Comparison of ENCODE assay signal across 26 cellular contexts in the genomic region with DNA sequence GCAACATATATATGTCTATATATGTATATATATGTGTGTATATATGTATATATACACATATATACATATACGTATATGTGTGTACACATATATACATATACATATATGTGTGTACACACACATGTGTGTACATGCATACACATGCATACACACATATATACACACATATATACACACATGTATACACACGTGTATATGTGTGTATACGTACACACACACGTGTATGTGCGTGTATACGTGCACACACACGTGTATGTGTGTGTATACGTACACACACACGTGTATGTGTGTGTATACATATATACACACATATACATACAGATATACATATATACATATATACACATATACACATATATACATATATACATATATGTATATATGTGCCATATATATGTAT.
"Had no signal": no experiment of that assay in that cellular context is flagged by ENCODE, and none has a peak within 500 bp of the region (broad histone marks: within the 10 kb centered on the region; RNA-seq: fewer than 3 reads in every experiment).

No MANE protein-coding gene starts in this region.

- H3K27me3 ChIP-seq: colonic mucosa, dorsolateral prefrontal cortex, esophagus muscularis mucosa, esophagus squamous epithelium, foreskin keratinocyte, gastrocnemius medialis, gastroesophageal sphincter, heart left ventricle, heart right ventricle had no signal

- DNase-seq: colonic mucosa; cortex of kidney; dermis blood vessel endothelial cell; dorsolateral prefrontal cortex; effector CD4-positive, alpha-beta T cell; effector CD8-positive, alpha-beta T cell; effector memory CD4-positive, alpha-beta T cell; effector memory CD8-positive, alpha-beta T cell; endodermal cell; erythroblast; esophagus squamous epithelium; foreskin fibroblast; foreskin keratinocyte; foreskin melanocyte; gastrocnemius medialis; glutamatergic neuron; head of caudate nucleus; heart left ventricle; heart right ventricle had no signal

- H3K4me1 ChIP-seq: colonic mucosa, esophagus muscularis mucosa, esophagus squamous epithelium, foreskin keratinocyte, gastrocnemius medialis, gastroesophageal sphincter, heart left ventricle, heart right ventricle had no signal

- H3K27ac ChIP-seq: colonic mucosa, coronary artery, dorsolateral prefrontal cortex, epithelial cell of prostate, esophagus muscularis mucosa, esophagus squamous epithelium, foreskin keratinocyte, gastrocnemius medialis, gastroesophageal sphincter, heart left ventricle, heart right ventricle had no signal

- FAIRE-seq: endometrium, endothelial cell of umbilical vein had no signal

- H3K9me3 ChIP-seq: colonic mucosa, gastrocnemius medialis had no signal

- ATAC-seq: effector memory CD8-positive, alpha-beta T cell; esophagus mucosa; foreskin keratinocyte; gastrocnemius medialis; gastroesophageal sphincter; heart left ventricle; heart right ventricle had no signal

- H3K36me3 ChIP-seq: colonic mucosa, esophagus muscularis mucosa, esophagus squamous epithelium, gastrocnemius medialis, gastroesophageal sphincter, heart left ventricle, heart right ventricle had no signal

- H3K4me3 ChIP-seq: colonic mucosa, coronary artery, dorsolateral prefrontal cortex, esophagus muscularis mucosa, esophagus squamous epithelium, gastrocnemius medialis, gastroesophageal sphincter, heart left ventricle, heart right ventricle had no signal
